In genomic region chr16:70661534-70661917, GRCh38 we compare ENCODE assay signal across 14 cellular contexts. TPM values are rescaled to one million over a fixed set of nuclear protein-coding genes. Genes with fewer than 3 reads are reported as not detected.
"Had no signal": no experiment of that assay in that cellular context is flagged by ENCODE, and none has a peak within 500 bp of the region (broad histone marks: within the 10 kb centered on the region; RNA-seq: fewer than 3 reads in every experiment).

No MANE protein-coding gene starts in this region.

- H3K27me3 ChIP-seq: brain microvascular endothelial cell, gastrocnemius medialis, right atrium auricular region, transverse colon had no signal

- ATAC-seq: activated T-cell treated with anti-CD3 and anti-CD28 coated beads, Interleukin-2, amount 50 U/mL, for 4 hours; gastrocnemius medialis; stimulated activated naive B cell treated with anti-CD40 and anti-IgM and Interleukin-4, amounts not matched to agents 10 μg/mL and 1 μg/mL and 100 μg/mL, for 72 hours; T-cell had no signal

- DNase-seq: activated CD4-positive, alpha-beta memory T cell treated with anti-CD3 and anti-CD28 coated beads for 36 hours; activated CD4-positive, alpha-beta T cell treated with anti-CD3 and anti-CD28 coated beads for 1 hour; activated effector memory CD4-positive, alpha-beta T cell treated with anti-CD3 and anti-CD28 coated beads, Interleukin-2, amount 50 U/mL, for 16 hours; activated T-cell treated with anti-CD3 and anti-CD28 coated beads, Interleukin-2, amount 50 U/mL, for 4 hours; brain microvascular endothelial cell; gastrocnemius medialis; kidney; left ventricle myocardium superior; stimulated activated naive B cell treated with anti-CD40 and anti-IgM and Interleukin-4, amounts not matched to agents 10 μg/mL and 1 μg/mL and 100 μg/mL, for 72 hours; T-cell; T1000; transverse colon had no signal

- H3K4me1 ChIP-seq: gastrocnemius medialis had no signal

- H3K4me3 ChIP-seq: gastrocnemius medialis, right atrium auricular region, smooth muscle cell, transverse colon had no signal

- H3K27ac ChIP-seq: brain microvascular endothelial cell, gastrocnemius medialis, right atrium auricular region had no signal

- H3K9me3 ChIP-seq: gastrocnemius medialis, right atrium auricular region, transverse colon had no signal

RNA-seq across cellular contexts. Expression of gene IL34, which starts 15.2 kb away (rescaled TPM):
- total RNA-seq: activated CD4-positive, alpha-beta memory T cell treated with anti-CD3 and anti-CD28 coated beads for 36 hours; smooth muscle cell had no signal
